In the genomic region with DNA sequence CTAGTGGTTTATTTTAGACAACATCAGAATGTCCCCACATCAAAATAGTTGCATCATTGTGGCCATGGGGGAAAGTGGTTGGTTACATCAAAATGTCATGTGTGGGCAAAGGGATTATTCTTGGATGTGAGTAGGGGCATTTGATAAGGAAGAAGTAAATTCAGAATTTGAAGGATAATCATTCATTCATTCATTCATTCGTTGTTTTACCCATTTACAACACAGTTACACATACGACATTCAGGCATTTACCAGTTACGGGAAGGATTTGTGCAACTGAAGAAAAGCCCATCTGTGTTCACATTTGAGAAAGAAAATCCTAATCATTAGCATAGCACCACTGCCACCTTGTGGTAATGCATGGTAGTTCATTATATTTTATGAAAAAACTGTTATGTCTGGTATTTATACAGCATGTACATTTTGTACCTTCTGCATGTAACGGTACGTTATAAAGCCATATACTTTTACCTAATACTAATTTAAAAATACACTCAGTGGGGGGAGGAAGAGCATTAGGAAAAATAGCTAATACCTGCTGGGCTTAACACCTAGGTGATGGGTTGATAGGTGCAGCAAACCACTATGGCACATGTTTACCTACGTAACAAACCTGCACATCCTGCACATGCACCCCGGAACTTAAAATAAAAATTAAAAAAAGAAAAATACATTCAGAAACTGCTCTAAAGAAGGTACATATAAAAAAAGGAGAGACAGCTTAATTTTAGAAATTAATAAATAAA, we compare ENCODE assay signal across 8 cellular contexts.
DNase-seq lines count a peak whose midpoint lies in the region; ATAC-seq and TF ChIP-seq lines count a peak whose summit lies in the region.

No MANE protein-coding gene starts in this region.

- peak; percentile 29 for DNase-seq in COR-L47 (lab: John Stamatoyannopoulos, UW)
- peak; percentile 62 for DNase-seq in H4 (ENCODE audit: low spot score)
- DNase-seq in NCI-H226 = peak; percentile 48
- peak; percentile 32 for DNase-seq in activated CD4-positive, alpha-beta T cell treated with anti-CD3 and anti-CD28 coated beads for 48 hours
- DNase-seq in foreskin fibroblast = peak; percentile 57 to 83
- DNase-seq in trophoblast cell = peak; percentile 44 to 96
- DNase-seq in cortex of kidney (lab: John Stamatoyannopoulos, UW) = no peak

- H2AK5ac ChIP-seq in trophoblast cell (ENCODE audit: low read length) = no peak overlapping the region

- TF ChIP-seq CTCF in foreskin fibroblast (IDR thresholded peaks at IDR 0.05; ENCODE audit: low read depth, low read length) = peak; percentile 47

- H3K4me3 ChIP-seq in foreskin fibroblast (ENCODE audit: low read depth in 1 of 2, low read length in 2 of 2) (no peak overlapping the region), trophoblast cell (ENCODE audit: low read depth, low read length) (no peak overlapping the region)

- no peak overlapping the region for H3K4me2 ChIP-seq in trophoblast cell (ENCODE audit: low read length)

- no peak overlapping the region for H4K12ac ChIP-seq in trophoblast cell (ENCODE audit: low read depth, low read length)

- H3K18ac ChIP-seq in trophoblast cell (ENCODE audit: low read length) = no peak overlapping the region

- H4K8ac ChIP-seq in trophoblast cell (ENCODE audit: low read depth, low read length) = no peak overlapping the region

- H3K27ac ChIP-seq in trophoblast cell (ENCODE audit: low read depth, low read length) = no peak overlapping the region

- peaks cover 1% of the 10 kb centered on the region for H3K9me3 ChIP-seq in trophoblast cell (ENCODE audit: insufficient read depth, low read depth, low read length)

- H3K4me1 ChIP-seq in trophoblast cell (ENCODE audit: control insufficient read depth in 1 of 2, insufficient read depth in 2 of 2, low read length in 2 of 2) = peaks cover 0 to 3% of the 10 kb centered on the region in 2 experiments

- no peaks in the 10 kb centered on the region for H3K27me3 ChIP-seq in trophoblast cell (ENCODE audit: insufficient read depth, low read length)

- ATAC-seq in HG03521 (IDR thresholded peaks at IDR 0.05; ENCODE audit: unreplicated experiment) = no peak

- no peak overlapping the region for H2BK120ac ChIP-seq in trophoblast cell (ENCODE audit: insufficient read depth, low read length, poor library complexity)

- no peak overlapping the region for H3K23ac ChIP-seq in trophoblast cell (ENCODE audit: low read length)

- no peak overlapping the region for H3K9ac ChIP-seq in trophoblast cell (ENCODE audit: low read length)

- H3K4ac ChIP-seq in trophoblast cell (ENCODE audit: low read depth, low read length) = no peak overlapping the region

- no peak overlapping the region for H2BK12ac ChIP-seq in trophoblast cell (ENCODE audit: low read length)

- no peaks in the 10 kb centered on the region for H3K79me2 ChIP-seq in trophoblast cell (ENCODE audit: control insufficient read depth, insufficient read depth, low read length, poor library complexity)

- no peak overlapping the region for H3K14ac ChIP-seq in trophoblast cell (ENCODE audit: low read length)

- no CpG with 5 or more reads among the region's 7 CpGs for WGBS in trophoblast cell (ENCODE audit: extremely low coverage, insufficient coverage, insufficient read length)

- no peak overlapping the region for H2AFZ ChIP-seq in trophoblast cell (ENCODE audit: insufficient read depth, low read length, poor library complexity)

- H3K79me1 ChIP-seq in trophoblast cell (ENCODE audit: low read length) = no peaks in the 10 kb centered on the region

- H3K36me3 ChIP-seq in trophoblast cell (ENCODE audit: control insufficient read depth in 1 of 2, insufficient read depth in 2 of 2, low read length in 2 of 2) = no peaks in the 10 kb centered on the region

- no peak overlapping the region for H2BK5ac ChIP-seq in trophoblast cell (ENCODE audit: low read depth, low read length, poor library complexity)

- no peak overlapping the region for H4K91ac ChIP-seq in trophoblast cell (ENCODE audit: low read depth, low read length)
